33 cellular contexts compared by ENCODE assay signal in the genomic region with DNA sequence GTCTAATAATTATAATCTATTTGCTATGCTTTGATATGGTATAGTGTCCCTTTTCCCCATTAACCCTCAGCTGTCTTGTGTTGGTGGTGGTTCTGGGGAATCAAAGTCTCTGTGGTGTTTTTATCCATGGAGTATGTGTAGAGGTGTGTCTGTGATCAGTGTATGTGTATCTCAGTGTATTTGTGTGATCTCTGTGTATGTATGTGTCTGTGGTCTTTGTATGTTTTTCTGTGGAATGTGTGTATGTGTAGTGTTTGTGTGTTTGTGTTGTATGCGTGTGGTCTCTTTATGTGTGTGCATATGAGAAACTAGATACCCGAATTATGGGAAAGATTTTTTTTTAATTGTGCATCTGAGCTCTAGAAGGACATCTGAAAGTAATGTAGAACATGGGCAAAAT. TPM values are rescaled to one million over a fixed set of nuclear protein-coding genes. Genes with fewer than 3 reads are reported as not detected.
"Had no signal": no experiment of that assay in that cellular context is flagged by ENCODE, and none has a peak within 500 bp of the region (broad histone marks: within the 10 kb centered on the region; RNA-seq: fewer than 3 reads in every experiment).

No MANE protein-coding gene starts in this region.

- H3K9me3 ChIP-seq: left lung, lower lobe of right lung, pancreas, prostate gland, sigmoid colon, spleen, suprapubic skin, thoracic aorta, tibial artery, upper lobe of right lung had no signal

- H3K27ac Mint-ChIP-seq: nephron; stimulated activated effector memory CD8-positive, alpha-beta T cell treated with anti-CD3 and anti-CD28 coated beads, Interleukin-12 subunit alpha, Interleukin-12 subunit beta, amount 100 ng/mL, for 72 hours; stimulated activated naive CD8-positive, alpha-beta T cell treated with anti-CD3 and anti-CD28 coated beads, Interleukin-15, Interleukin-2, amounts not matched to agents 100 ng/mL and 50 ng/mL, for 24 hours had no signal

- H3K4me3 Mint-ChIP-seq: immature natural killer cell; naive thymus-derived CD8-positive, alpha-beta T cell; nephron; stimulated activated effector memory CD8-positive, alpha-beta T cell treated with anti-CD3 and anti-CD28 coated beads, Interleukin-12 subunit alpha, Interleukin-12 subunit beta, amount 100 ng/mL, for 72 hours; stimulated activated naive CD8-positive, alpha-beta T cell treated with anti-CD3 and anti-CD28 coated beads, Interleukin-15, Interleukin-2, amounts not matched to agents 100 ng/mL and 50 ng/mL, for 24 hours had no signal

- ATAC-seq: left colon; left lung; lower lobe of right lung; naive thymus-derived CD8-positive, alpha-beta T cell; pancreas; right cardiac atrium; stimulated activated effector memory CD8-positive, alpha-beta T cell treated with anti-CD3 and anti-CD28 coated beads, Interleukin-12 subunit alpha, Interleukin-12 subunit beta, amount 100 ng/mL, for 72 hours; upper lobe of right lung had no signal

- H3K4me1 Mint-ChIP-seq: immature natural killer cell; nephron; stimulated activated effector memory CD8-positive, alpha-beta T cell treated with anti-CD3 and anti-CD28 coated beads, Interleukin-12 subunit alpha, Interleukin-12 subunit beta, amount 100 ng/mL, for 72 hours had no signal

- DNase-seq: hypothalamus; immature natural killer cell; kidney; left colon; left lung; lower lobe of right lung; mammary epithelial cell; mesenchymal stem cell; naive thymus-derived CD8-positive, alpha-beta T cell; pancreas; posterior cingulate gyrus; retina; right cardiac atrium; sigmoid colon; small intestine; spleen; stimulated activated CD4-positive, alpha-beta T cell treated with anti-CD3 and anti-CD28 coated beads, Interleukin-4, amount 100 ng/mL, for 24 hours; stimulated activated naive CD4-positive, alpha-beta T cell; tibial artery; trophoblast cell; upper lobe of right lung had no signal

- H3K27ac ChIP-seq: left lung, lower lobe of right lung, pancreas, prostate gland, sigmoid colon, suprapubic skin, thoracic aorta, tibial artery, upper lobe of right lung had no signal

- H3K9me3 Mint-ChIP-seq: naive thymus-derived CD8-positive, alpha-beta T cell; nephron; stimulated activated effector memory CD8-positive, alpha-beta T cell treated with anti-CD3 and anti-CD28 coated beads, Interleukin-12 subunit alpha, Interleukin-12 subunit beta, amount 100 ng/mL, for 72 hours; stimulated activated naive CD8-positive, alpha-beta T cell treated with anti-CD3 and anti-CD28 coated beads, Interleukin-15, Interleukin-2, amounts not matched to agents 100 ng/mL and 50 ng/mL, for 24 hours had no signal

- H3K4me3 ChIP-seq: left lung, lower lobe of right lung, pancreas, prostate gland, sigmoid colon, spleen, suprapubic skin, thoracic aorta, tibial artery, upper lobe of right lung had no signal

- H3K36me3 ChIP-seq: left lung, lower lobe of right lung, pancreas, prostate gland, sigmoid colon, spleen, suprapubic skin, thoracic aorta, tibial artery, upper lobe of right lung had no signal

- H3K4me1 ChIP-seq: left lung, pancreas, prostate gland, sigmoid colon, suprapubic skin had no signal

- FAIRE-seq: islet of Langerhans, kidney, pancreas, small intestine, urothelium cell line had no signal

- H3K27me3 ChIP-seq: left lung, pancreas, sigmoid colon, spleen, suprapubic skin, tibial artery, upper lobe of right lung had no signal

- H3K36me3 Mint-ChIP-seq: immature natural killer cell; naive thymus-derived CD8-positive, alpha-beta T cell; stimulated activated effector memory CD8-positive, alpha-beta T cell treated with anti-CD3 and anti-CD28 coated beads, Interleukin-12 subunit alpha, Interleukin-12 subunit beta, amount 100 ng/mL, for 72 hours had no signal

RNA-seq across cellular contexts. Expression of gene GPR33, which starts 1.1 kb away (rescaled TPM):
- total RNA-seq: kidney; left colon; left lung; liver; lower lobe of right lung; mammary epithelial cell; mucosa of gallbladder; naive thymus-derived CD8-positive, alpha-beta T cell; omental fat pad; pancreas; prostate gland; right cardiac atrium; sigmoid colon; spleen; subcutaneous adipose tissue; suprapubic skin; thoracic aorta; upper lobe of right lung had no signal
- polyA plus RNA-seq: immature natural killer cell; liver; mammary epithelial cell; naive thymus-derived CD8-positive, alpha-beta T cell; pancreas; right cardiac atrium; sigmoid colon; small intestine; spleen had no signal
